ENCODE assay signal across 11 cellular contexts in genomic region chr1:156467385-156467784, GRCh38.
"Had no signal": no experiment of that assay in that cellular context is flagged by ENCODE, and none has a peak within 500 bp of the region (broad histone marks: within the 10 kb centered on the region; RNA-seq: fewer than 3 reads in every experiment).

No MANE protein-coding gene starts in this region.

- H3K9me3 ChIP-seq: left lung, suprapubic skin had no signal

- H3K27ac Mint-ChIP-seq: nephron had no signal

- H3K9me3 Mint-ChIP-seq: activated CD4-positive, alpha-beta T cell treated with anti-CD3 and anti-CD28 coated beads, Interleukin-2, amount 10 ng/mL, durations not matched to agents 7 days and 5 days; activated naive CD4-positive, alpha-beta T cell treated with anti-CD3 and anti-CD28 coated beads, Interleukin-2, amount 50 U/mL, for 24 hours; nephron had no signal

- H3K27me3 Mint-ChIP-seq: activated CD4-positive, alpha-beta T cell treated with anti-CD3 and anti-CD28 coated beads, Interleukin-2, amount 10 ng/mL, durations not matched to agents 7 days and 5 days; activated naive CD4-positive, alpha-beta T cell treated with anti-CD3 and anti-CD28 coated beads, Interleukin-2, amount 50 U/mL, for 24 hours had no signal

- H3K4me3 Mint-ChIP-seq: activated CD4-positive, alpha-beta T cell treated with anti-CD3 and anti-CD28 coated beads, Interleukin-2, amount 10 ng/mL, durations not matched to agents 7 days and 5 days; activated naive CD4-positive, alpha-beta T cell treated with anti-CD3 and anti-CD28 coated beads, Interleukin-2, amount 50 U/mL, for 24 hours; nephron had no signal

- DNase-seq: activated CD4-positive, alpha-beta T cell treated with anti-CD3 and anti-CD28 coated beads, Interleukin-2, amount 10 ng/mL, durations not matched to agents 7 days and 5 days; activated CD4-positive, CD25-positive, alpha-beta regulatory T cell; activated T-cell treated with anti-CD3 and anti-CD28 coated beads for 4 hours; amygdala; brain microvascular endothelial cell; foreskin keratinocyte; mesendoderm had no signal

- H3K27me3 ChIP-seq: brain microvascular endothelial cell, foreskin keratinocyte, left lung, suprapubic skin had no signal

- H3K27ac ChIP-seq: brain microvascular endothelial cell, foreskin keratinocyte, left lung had no signal

- H3K4me3 ChIP-seq: left lung, suprapubic skin had no signal

- ATAC-seq: foreskin keratinocyte, left lung had no signal
